In the genomic region with DNA sequence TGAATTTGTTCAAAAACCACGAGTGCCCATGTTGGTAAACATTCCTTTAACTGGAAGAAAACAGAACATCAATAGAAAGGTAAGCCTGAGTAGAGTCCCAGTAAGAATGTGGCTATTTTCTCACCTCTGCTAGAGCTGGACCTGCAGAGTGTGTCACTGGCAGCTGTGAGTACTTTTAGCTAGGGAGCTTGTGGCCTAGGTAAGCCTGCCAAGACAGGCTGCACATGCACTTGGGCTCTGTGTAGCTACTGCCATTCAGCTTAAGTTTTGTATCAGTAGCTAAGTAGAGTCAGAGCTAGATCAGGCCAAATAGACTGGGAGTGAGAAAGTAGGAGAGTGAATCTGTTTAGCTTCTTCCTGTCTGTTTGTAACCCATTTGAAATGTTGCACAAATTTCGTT, we compare ENCODE assay signal across 11 cellular contexts. TPM values are rescaled to one million over a fixed set of nuclear protein-coding genes. Genes with fewer than 3 reads are reported as not detected.
DNase-seq lines count a peak whose midpoint lies in the region; ATAC-seq and TF ChIP-seq lines count a peak whose summit lies in the region.
"Had no signal": no experiment of that assay in that cellular context is flagged by ENCODE, and none has a peak within 500 bp of the region (broad histone marks: within the 10 kb centered on the region; RNA-seq: fewer than 3 reads in every experiment).

No MANE protein-coding gene starts in this region.

- no peak overlapping the region for H3K4ac ChIP-seq in IMR-90 (ENCODE audit: low read depth, low read length)

- H4K5ac ChIP-seq in IMR-90 (ENCODE audit: low read depth, low read length) = no peak overlapping the region

- H2BK15ac ChIP-seq in IMR-90 (ENCODE audit: low read depth, low read length) = no peak overlapping the region

- H3K27me3 ChIP-seq in IMR-90 (ENCODE audit: control insufficient read depth, insufficient read depth, low read length) = no peaks in the 10 kb centered on the region
- H3K27me3 ChIP-seq in foreskin keratinocyte = no peaks in the 10 kb centered on the region
- H3K27me3 ChIP-seq: ovary had no signal

- no CpG with 5 or more reads among the region's 2 CpGs for WGBS in IMR-90 (ENCODE audit: extremely low coverage in 2 of 2, insufficient read length in 1 of 2), 2 experiments

- H3K9ac ChIP-seq in IMR-90 (ENCODE audit: low read depth, low read length) = no peak overlapping the region

- H2AK5ac ChIP-seq in IMR-90 (ENCODE audit: low read depth, low read length) = no peak overlapping the region; the same call in 1 of the 2 replicates

- no TSS peak for BruUV-seq in IMR-90 (replicated peaks; lab: Mats Ljungman, UMichigan)

- H3K4me3 Mint-ChIP-seq in nephron progenitor cell = no peak overlapping the region

- in situ Hi-C loops in IMR-90 (cut with MboI; ENCODE audit: low sequenced_read_pairs) = no loop called here

- no peak overlapping the region for H3K4me3 ChIP-seq in IMR-90 (ENCODE audit: insufficient read depth, low read depth, low read length)
- H3K4me3 ChIP-seq: ovary had no signal

- H4K20me1 ChIP-seq in IMR-90 (ENCODE audit: insufficient read depth, low read length) = peaks cover 88% of the 10 kb centered on the region

- H4K91ac ChIP-seq in IMR-90 (ENCODE audit: insufficient read depth, low read depth, low read length) = no peak overlapping the region

- intact Hi-C loops in IMR-90 (cut with micrococcal nuclease) = no loop called here

- H3K79me1 ChIP-seq in IMR-90 (ENCODE audit: low read depth in 1 of 2, low read length in 2 of 2) = peaks cover 22 to 67% of the 10 kb centered on the region in 2 experiments

- peak; percentile 57 for ATAC-seq in GM18868 (IDR thresholded peaks at IDR 0.05; ENCODE audit: unreplicated experiment)
- no peak for ATAC-seq in IMR-90 (ENCODE audit: low read depth)
- ATAC-seq in foreskin keratinocyte = peak; percentile 81
- ATAC-seq in GM18873 (IDR thresholded peaks at IDR 0.05; ENCODE audit: low FRiP score, unreplicated experiment) = no peak
- no peak for ATAC-seq in HG03521 (IDR thresholded peaks at IDR 0.05; ENCODE audit: unreplicated experiment)

- no peak overlapping the region for H3K18ac ChIP-seq in IMR-90 (ENCODE audit: low read depth, low read length)

- dilution Hi-C loops in IMR-90 (cut with HindIII; ENCODE audit: low sequenced_read_pairs, unreplicated experiment) = no loop called here

- peaks cover 11% of the 10 kb centered on the region for H3K4me1 ChIP-seq in IMR-90 (ENCODE audit: control insufficient read depth, insufficient read depth, low read length)
- H3K4me1 ChIP-seq in foreskin keratinocyte = peaks cover 12% of the 10 kb centered on the region

- peak overlapping the region; percentile 41; the same call in 1 of the 2 replicates for H3K23ac ChIP-seq in IMR-90 (ENCODE audit: low read depth, low read length)

- DNase-seq in AML-193 (lab: John Stamatoyannopoulos, UW) = peak; percentile 49 to 60
- DNase-seq in IMR-90 = peak; percentile 40
- DNase-seq in foreskin keratinocyte = peak in 1 of 2 donors; percentile 44
- DNase-seq in nephron progenitor cell = no peak
- DNase-seq in T-helper 9 cell = no peak
- DNase-seq: foreskin fibroblast; ovary; stimulated activated naive CD4-positive, alpha-beta T cell had no signal

- H3K4me1 Mint-ChIP-seq in nephron progenitor cell = peaks cover 18% of the 10 kb centered on the region

- H3K4me2 ChIP-seq in IMR-90 (ENCODE audit: low read depth, low read length) = no peak overlapping the region

- TF ChIP-seq POLR2A in IMR-90 (IDR thresholded peaks at IDR 0.05; ENCODE audit: low read depth, low read length) = no peak

- no peaks in the 10 kb centered on the region for H3K36me3 ChIP-seq in IMR-90 (ENCODE audit: control insufficient read depth, insufficient read depth, low read length)
- H3K36me3 ChIP-seq: ovary had no signal

- no peaks in the 10 kb centered on the region for H3K9me3 Mint-ChIP-seq in nephron progenitor cell

- H3K9me1 ChIP-seq in IMR-90 (ENCODE audit: insufficient read depth, low read length) = peaks cover 21% of the 10 kb centered on the region

- no peaks in the 10 kb centered on the region for H3K9me3 ChIP-seq in IMR-90 (ENCODE audit: control insufficient read depth, insufficient read depth, low read length)
- H3K9me3 ChIP-seq: ovary had no signal

- H3K56ac ChIP-seq in IMR-90 (ENCODE audit: extremely low read depth, insufficient read depth, low read length) = no peak overlapping the region

- H3K36me3 Mint-ChIP-seq in nephron progenitor cell (ENCODE audit: low read depth) = peaks cover 15% of the 10 kb centered on the region

- H2BK20ac ChIP-seq in IMR-90 (ENCODE audit: low read depth, low read length) = no peak overlapping the region

- POLR2A ChIA-PET in IMR-90 (lab: Charles Lee; ENCODE audit: unreplicated experiment) = no interaction called here

- no peak overlapping the region for H4K8ac ChIP-seq in IMR-90 (ENCODE audit: low read depth in 2 of 2, low read length in 2 of 2)

- H3K14ac ChIP-seq in IMR-90 (replicated peaks; ENCODE audit: low read depth, low read length) = peak overlapping the region; percentile 44; the same call in 1 of the 2 replicates

- H3K27me3 Mint-ChIP-seq in nephron progenitor cell (ENCODE audit: low read depth, poor library complexity) = no peaks in the 10 kb centered on the region

- no peak overlapping the region for H2AK9ac ChIP-seq in IMR-90 (replicated peaks; ENCODE audit: low read depth, low read length, poor library complexity)

- CTCF ChIA-PET in IMR-90 (lab: Yijun Ruan, JAX) = interaction anchor here (0.6 kb wide), 1 partner anchor 69 kb away, joined by 6 read pairs; no protein-coding TSS in a partner anchor

- TF ChIP-seq RAD21 in IMR-90 (IDR thresholded peaks at IDR 0.05; ENCODE audit: low read length) = no peak

- no peak overlapping the region for H2BK120ac ChIP-seq in IMR-90 (ENCODE audit: low read depth, low read length)

- H2AFZ ChIP-seq in IMR-90 (replicated peaks; ENCODE audit: low read length, poor library complexity) = no peak overlapping the region

- no peak overlapping the region for H3K27ac ChIP-seq in IMR-90 (ENCODE audit: insufficient read depth, low read length)
- H3K27ac ChIP-seq in foreskin keratinocyte = no peak overlapping the region
- H3K27ac ChIP-seq: ovary had no signal

- H3K27ac Mint-ChIP-seq in nephron progenitor cell = no peak overlapping the region

- H2BK5ac ChIP-seq in IMR-90 (ENCODE audit: low read depth, low read length, poor library complexity, severe bottlenecking) = no peak overlapping the region

- TF ChIP-seq CTCF in IMR-90 (conservative IDR thresholded peaks at IDR 0.05; ENCODE audit: low read depth, low read length) (no peak), foreskin keratinocyte (conservative IDR thresholded peaks at IDR 0.05) (no peak), nephron progenitor cell (IDR thresholded peaks at IDR 0.05) (no peak)

TF ChIP-seq in IMR-90, 13 proteins besides CTCF, POLR2A, EP300 and RAD21:
- TF ChIP-seq CEBPB (IDR thresholded peaks at IDR 0.05; ENCODE audit: low read depth, low read length) = no peak

RNA-seq across cellular contexts. Expression of gene RBPJ, which starts 35.3 kb away (rescaled TPM):
- total RNA-seq in IMR-90 (2012; rRNA removed) (148 and 172 TPM in 2 replicates), foreskin keratinocyte (29.3 and 31.5 TPM in 2 replicates)
- polyA plus RNA-seq in IMR-90 (2012; rRNA removed) (49.3 and 50.3 TPM in 2 replicates), foreskin keratinocyte (14.3 and 14.7 TPM in 2 replicates)
- 12.3 and 12.6 TPM in 2 replicates for polyA plus RNA-seq in IMR-90 (2012; cell fraction: cytosol; rRNA removed)
- 34.5 and 215 TPM in 2 replicates for polyA plus RNA-seq in IMR-90 (2012; cell fraction: nucleus; rRNA removed; ENCODE audit: low replicate concordance)

Comparison
In these comparisons a context has a peak if more than half of its experiments do, and no peak if none do; other contexts are left out.
1. DNase-seq: peak in AML-193 (2 of 2) and IMR-90 (single experiment); none in nephron progenitor cell (single experiment) and T-helper 9 cell (single experiment).
2. ATAC-seq: peak in GM18868 (single experiment) and foreskin keratinocyte (single experiment); none in IMR-90 (single experiment), GM18873 (single experiment) and HG03521 (single experiment).